Comparison of ENCODE assay signal across 8 cellular contexts in the genomic region with DNA sequence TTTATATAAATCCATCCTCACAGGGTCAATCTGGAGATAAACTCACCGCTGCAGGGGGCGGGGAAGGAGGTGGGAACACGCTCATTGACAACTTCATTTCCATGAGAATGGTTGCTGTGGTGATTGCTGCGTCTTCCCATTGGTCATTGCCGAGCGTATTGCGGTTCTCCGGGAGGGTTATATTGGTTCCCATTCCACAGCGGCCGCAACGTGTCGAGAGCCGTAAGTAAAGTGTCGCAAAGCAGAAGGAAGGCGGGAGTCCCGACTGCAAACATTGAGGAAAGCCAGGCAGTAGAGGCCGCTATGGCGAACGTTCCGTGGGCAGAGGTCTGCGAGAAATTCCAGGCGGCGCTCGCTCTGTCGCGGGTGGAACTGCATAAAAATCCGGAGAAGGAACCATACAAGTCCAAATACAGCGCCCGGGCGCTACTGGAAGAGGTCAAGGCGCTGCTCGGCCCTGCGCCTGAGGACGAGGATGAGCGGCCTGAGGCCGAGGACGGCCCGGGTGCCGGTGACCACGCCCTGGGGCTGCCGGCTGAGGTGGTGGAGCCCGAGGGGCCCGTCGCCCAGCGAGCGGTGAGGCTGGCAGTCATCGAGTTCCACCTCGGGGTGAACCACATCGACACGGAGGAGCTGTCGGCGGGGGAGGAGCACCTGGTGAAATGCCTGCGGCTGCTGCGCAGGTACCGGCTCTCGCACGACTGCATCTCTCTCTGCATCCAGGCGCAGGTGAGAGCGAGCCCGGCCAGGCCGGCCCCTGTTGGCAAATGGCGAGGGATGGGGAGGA. TPM values are rescaled to one million over a fixed set of nuclear protein-coding genes. Genes with fewer than 3 reads are reported as not detected.
DNase-seq lines count a peak whose midpoint lies in the region; ATAC-seq, FAIRE-seq and TF ChIP-seq lines count a peak whose summit lies in the region.

A gene with protein sequence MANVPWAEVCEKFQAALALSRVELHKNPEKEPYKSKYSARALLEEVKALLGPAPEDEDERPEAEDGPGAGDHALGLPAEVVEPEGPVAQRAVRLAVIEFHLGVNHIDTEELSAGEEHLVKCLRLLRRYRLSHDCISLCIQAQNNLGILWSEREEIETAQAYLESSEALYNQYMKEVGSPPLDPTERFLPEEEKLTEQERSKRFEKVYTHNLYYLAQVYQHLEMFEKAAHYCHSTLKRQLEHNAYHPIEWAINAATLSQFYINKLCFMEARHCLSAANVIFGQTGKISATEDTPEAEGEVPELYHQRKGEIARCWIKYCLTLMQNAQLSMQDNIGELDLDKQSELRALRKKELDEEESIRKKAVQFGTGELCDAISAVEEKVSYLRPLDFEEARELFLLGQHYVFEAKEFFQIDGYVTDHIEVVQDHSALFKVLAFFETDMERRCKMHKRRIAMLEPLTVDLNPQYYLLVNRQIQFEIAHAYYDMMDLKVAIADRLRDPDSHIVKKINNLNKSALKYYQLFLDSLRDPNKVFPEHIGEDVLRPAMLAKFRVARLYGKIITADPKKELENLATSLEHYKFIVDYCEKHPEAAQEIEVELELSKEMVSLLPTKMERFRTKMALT (plus strand): TSS at position 274 of the 787 bp plus-strand sequence. CDS start 30 bp downstream, at position 304.

- intact Hi-C loops in Right ventricle myocardium superior (cut with DNase I): no loop called here
- intact Hi-C loops in pancreas (cut with DNase I): no loop called here
- intact Hi-C loops in tibial artery (cut with DNase I; ENCODE audit: low total_unique reads): loop anchor here (10.0 kb wide), 1 partner anchor 106 kb away; no protein-coding TSS in a partner anchor

- peaks cover 56% of the 10 kb centered on the region for H3K4me1 Mint-ChIP-seq in activated naive CD8-positive, alpha-beta T cell treated with anti-CD3 and anti-CD28 coated beads, Interleukin-2, amount 50 U/mL, for 24 hours

- H3K4me3 ChIP-seq in pancreas: peak within 1 kb of the TSS; percentile 51 to 100 (median 84)
- peak within 1 kb of the TSS; percentile 80 to 99 for H3K4me3 ChIP-seq in tibial artery

- ATAC-seq in HG02678 (IDR thresholded peaks at IDR 0.05; ENCODE audit: unreplicated experiment) (peak; percentile 84), Right ventricle myocardium superior (ENCODE audit: poor library complexity) (peak; percentile 97), pancreas (peak; percentile 95 to 98 (median 96))
- peak; percentile 87 for ATAC-seq in activated naive CD8-positive, alpha-beta T cell treated with anti-CD3 and anti-CD28 coated beads, Interleukin-2, amount 50 U/mL, for 24 hours

- H3K27ac Mint-ChIP-seq in activated naive CD8-positive, alpha-beta T cell treated with anti-CD3 and anti-CD28 coated beads, Interleukin-2, amount 50 U/mL, for 24 hours: peak within 1 kb of the TSS; percentile 95

- peak; percentile 93 for DNase-seq in NCI-H1105 treated with DMSO at 0.1 percent for 48 hours (lab: John Stamatoyannopoulos, UW)
- DNase-seq in SW480 (ENCODE audit: low spot score): peak; percentile 97
- DNase-seq in activated naive CD8-positive, alpha-beta T cell treated with anti-CD3 and anti-CD28 coated beads, Interleukin-2, amount 50 U/mL, for 24 hours: peak; percentile 83
- peak; percentile 95 for DNase-seq in Right ventricle myocardium superior
- peak; percentile 86 to 96 (median 93) for DNase-seq in pancreas
- DNase-seq in tibial artery: peak; percentile 97 to 98

- peaks cover 2% of the 10 kb centered on the region for H3K27me3 Mint-ChIP-seq in activated naive CD8-positive, alpha-beta T cell treated with anti-CD3 and anti-CD28 coated beads, Interleukin-2, amount 50 U/mL, for 24 hours

- peak within 1 kb of the TSS; percentile 64 to 76 (median 72) for H3K27ac ChIP-seq in pancreas
- peak within 1 kb of the TSS; percentile 90 to 98 for H3K27ac ChIP-seq in tibial artery

- H3K4me3 Mint-ChIP-seq in activated naive CD8-positive, alpha-beta T cell treated with anti-CD3 and anti-CD28 coated beads, Interleukin-2, amount 50 U/mL, for 24 hours: peak within 1 kb of the TSS; percentile 95

- peaks cover 29% of the 10 kb centered on the region for H3K36me3 Mint-ChIP-seq in activated naive CD8-positive, alpha-beta T cell treated with anti-CD3 and anti-CD28 coated beads, Interleukin-2, amount 50 U/mL, for 24 hours (ENCODE audit: low read depth)

- H3K4me1 ChIP-seq in pancreas (peaks cover 0 to 34% (median 8%) of the 10 kb centered on the region in 3 donors), tibial artery (peaks cover 0 to 46% (median 42%) of the 10 kb centered on the region in 4 donors)

- peak; percentile 94 for FAIRE-seq in pancreas (lab: Jason Lieb, UNC)

- H3K9me3 ChIP-seq in pancreas (no peaks in the 10 kb centered on the region), tibial artery (no peaks in the 10 kb centered on the region)

- H3K9me3 Mint-ChIP-seq in activated naive CD8-positive, alpha-beta T cell treated with anti-CD3 and anti-CD28 coated beads, Interleukin-2, amount 50 U/mL, for 24 hours: no peaks in the 10 kb centered on the region

- WGBS in pancreas, 2 donors: 0% methylated on average over 62 of the region's 62 CpGs

- H3K27me3 ChIP-seq in pancreas (no peaks in the 10 kb centered on the region), tibial artery (no peaks in the 10 kb centered on the region)

- TF ChIP-seq CTCF in GM12872 (IDR thresholded peaks at IDR 0.05; ENCODE audit: insufficient read depth, low read depth, low read length) (peak; percentile 59), pancreas (IDR thresholded peaks at IDR 0.05) (peak in 1 of 4 donors; percentile 14), tibial artery (IDR thresholded peaks at IDR 0.05) (peak; percentile 32 to 39)

- H3K36me3 ChIP-seq in pancreas: peaks cover 0 to 5% (median 0%) of the 10 kb centered on the region in 3 donors
- peaks cover 0 to 17% (median 5%) of the 10 kb centered on the region in 3 donors for H3K36me3 ChIP-seq in tibial artery

RNA-seq across cellular contexts. Expression of the gene that starts here (rescaled TPM):
- 46.0 TPM for total RNA-seq in Right ventricle myocardium superior
- 10 to 100 TPM in 1 of 6 donors, 1 to 10 TPM in 5; 5.5 to 10.9 (median 6.5) TPM for total RNA-seq in pancreas
- 10 to 100 TPM in 1 of 2 donors, 1 to 10 TPM in 1; 6.7 to 16.4 TPM for polyA plus RNA-seq in pancreas

Comparison
In these comparisons a context has a peak if more than half of its experiments do, and no peak if none do; other contexts are left out.
1. Peak in every context shown above with its lines: DNase-seq, ATAC-seq, H3K4me3 ChIP-seq and H3K27ac ChIP-seq.